In genomic region chr3:14848906-14849305, GRCh38 we compare ENCODE assay signal across 29 cellular contexts. TPM values are rescaled to one million over a fixed set of nuclear protein-coding genes. Genes with fewer than 3 reads are reported as not detected.
"Had no signal": no experiment of that assay in that cellular context is flagged by ENCODE, and none has a peak within 500 bp of the region (broad histone marks: within the 10 kb centered on the region; RNA-seq: fewer than 3 reads in every experiment).

No MANE protein-coding gene starts in this region.

- H3K4me1 ChIP-seq: prostate gland had no signal

- H3K27ac ChIP-seq: dorsolateral prefrontal cortex, ovary, prostate gland, testis had no signal

- H3K9me3 ChIP-seq: left lung, ovary, prostate gland, testis, transverse colon had no signal

- DNase-seq: activated B cell treated with CpG ODN at 0.5 μM for 24 hours; activated CD4-positive, alpha-beta T cell treated with anti-CD3 and anti-CD28 coated beads, Interleukin-2, amount 50 U/mL, for 1 hour; activated CD8-positive, alpha-beta T cell treated with anti-CD3 and anti-CD28 coated beads for 36 hours; activated naive CD4-positive, alpha-beta T cell; activated T-cell treated with anti-CD3 and anti-CD28 coated beads, Interleukin-2, amount 50 U/mL, for 4 hours; anterior cingulate cortex; cerebellar nuclear complex; dorsolateral prefrontal cortex; effector memory CD8-positive, alpha-beta T cell; erythroblast; head of caudate nucleus; kidney glomerular epithelial cell; left lung; mammary epithelial cell; naive B cell; nephron progenitor cell; ovary; retina; stimulated activated CD4-positive, alpha-beta T cell treated with anti-CD3 and anti-CD28 coated beads, Interleukin-2, amount 100 ng/mL, for 24 hours; stimulated activated naive CD4-positive, alpha-beta T cell; T-helper 2 cell; testis; transverse colon had no signal

- H3K36me3 ChIP-seq: left lung, ovary, prostate gland, transverse colon had no signal

- H3K9me3 Mint-ChIP-seq: activated CD8-positive, alpha-beta T cell treated with anti-CD3 and anti-CD28 coated beads for 36 hours; activated naive CD4-positive, alpha-beta T cell treated with anti-CD3 and anti-CD28 coated beads, Interleukin-2, amount 50 U/mL, for 72 hours; activated T-cell treated with anti-CD3 and anti-CD28 coated beads, Interleukin-2, amount 50 U/mL, for 4 hours; activated T-helper 17 cell treated with anti-CD3 and anti-CD28 coated beads, Interleukin-2, amount 50 U/mL, for 72 hours; effector memory CD8-positive, alpha-beta T cell; nephron progenitor cell had no signal

- H3K4me3 Mint-ChIP-seq: activated B cell treated with CpG ODN at 0.5 μM for 24 hours; activated CD8-positive, alpha-beta T cell treated with anti-CD3 and anti-CD28 coated beads for 36 hours; activated T-cell treated with anti-CD3 and anti-CD28 coated beads, Interleukin-2, amount 50 U/mL, for 4 hours; effector memory CD8-positive, alpha-beta T cell; mesothelial cell of epicardium; nephron progenitor cell had no signal

- H3K27me3 ChIP-seq: left lung, ovary, testis, transverse colon had no signal

- H3K4me1 Mint-ChIP-seq: activated T-helper 17 cell treated with anti-CD3 and anti-CD28 coated beads, Interleukin-2, amount 50 U/mL, for 72 hours had no signal

- H3K36me3 Mint-ChIP-seq: activated naive CD4-positive, alpha-beta T cell treated with anti-CD3 and anti-CD28 coated beads, Interleukin-2, amount 50 U/mL, for 72 hours; mesothelial cell of epicardium; naive B cell had no signal

- H3K4me3 ChIP-seq: coronary artery, dorsolateral prefrontal cortex, left lung, ovary, prostate gland, smooth muscle cell, testis, transverse colon had no signal

- H3K27ac Mint-ChIP-seq: activated B cell treated with CpG ODN at 0.5 μM for 24 hours; activated CD8-positive, alpha-beta T cell treated with anti-CD3 and anti-CD28 coated beads for 36 hours; effector memory CD8-positive, alpha-beta T cell; mesothelial cell of epicardium; nephron progenitor cell had no signal

RNA-seq across cellular contexts. Expression of gene FGD5, which starts 30.1 kb away (rescaled TPM):
- total RNA-seq: activated B cell treated with CpG ODN at 0.5 μM for 24 hours; activated CD8-positive, alpha-beta T cell treated with anti-CD3 and anti-CD28 coated beads for 36 hours; activated naive CD4-positive, alpha-beta T cell treated with anti-CD3 and anti-CD28 coated beads, Interleukin-2, amount 50 U/mL, for 72 hours; mammary epithelial cell had no signal
